Comparison of ENCODE assay signal across 1 cellular context in the genomic region with DNA sequence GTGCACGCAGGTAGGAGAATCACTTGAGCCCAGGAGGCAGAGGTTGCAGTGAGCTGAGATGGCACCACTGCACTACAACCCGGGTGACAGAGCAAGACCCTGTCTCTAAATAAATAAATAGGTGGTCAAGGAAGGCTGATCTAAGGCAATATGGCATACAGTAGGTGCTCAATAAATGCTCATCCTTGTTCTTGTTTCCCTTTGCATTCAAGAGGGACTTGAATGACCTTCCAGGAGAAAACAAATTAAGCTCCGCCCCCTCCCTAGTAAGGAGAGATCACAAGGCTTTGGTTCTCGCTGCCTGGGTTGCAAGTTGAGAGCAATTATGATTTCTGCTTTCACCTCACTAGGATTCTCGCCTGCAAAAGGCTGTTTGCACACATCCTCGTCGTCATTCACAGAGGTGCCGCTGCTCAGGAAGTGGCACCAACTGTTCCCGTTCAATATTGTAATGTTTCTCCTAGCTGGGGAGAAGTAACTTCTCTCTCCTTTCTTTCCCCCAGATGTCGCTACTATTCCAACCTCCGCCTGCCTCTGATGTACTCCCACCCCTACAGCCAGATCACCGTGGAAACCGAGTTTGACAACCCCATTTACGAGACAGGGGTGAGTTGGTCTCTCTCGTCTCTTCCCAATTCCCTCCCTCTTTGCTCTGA.
TF ChIP-seq lines count a peak whose summit lies in the region.

No MANE protein-coding gene starts in this region.

TF ChIP-seq in GM23338, 12 proteins besides CTCF, POLR2A, EP300 and RAD21 (continued from another document):
- no peak for TF ChIP-seq ZNF114 (CRISPR knock-in tag; IDR thresholded peaks at IDR 0.05)
- TF ChIP-seq, protein P1, sequence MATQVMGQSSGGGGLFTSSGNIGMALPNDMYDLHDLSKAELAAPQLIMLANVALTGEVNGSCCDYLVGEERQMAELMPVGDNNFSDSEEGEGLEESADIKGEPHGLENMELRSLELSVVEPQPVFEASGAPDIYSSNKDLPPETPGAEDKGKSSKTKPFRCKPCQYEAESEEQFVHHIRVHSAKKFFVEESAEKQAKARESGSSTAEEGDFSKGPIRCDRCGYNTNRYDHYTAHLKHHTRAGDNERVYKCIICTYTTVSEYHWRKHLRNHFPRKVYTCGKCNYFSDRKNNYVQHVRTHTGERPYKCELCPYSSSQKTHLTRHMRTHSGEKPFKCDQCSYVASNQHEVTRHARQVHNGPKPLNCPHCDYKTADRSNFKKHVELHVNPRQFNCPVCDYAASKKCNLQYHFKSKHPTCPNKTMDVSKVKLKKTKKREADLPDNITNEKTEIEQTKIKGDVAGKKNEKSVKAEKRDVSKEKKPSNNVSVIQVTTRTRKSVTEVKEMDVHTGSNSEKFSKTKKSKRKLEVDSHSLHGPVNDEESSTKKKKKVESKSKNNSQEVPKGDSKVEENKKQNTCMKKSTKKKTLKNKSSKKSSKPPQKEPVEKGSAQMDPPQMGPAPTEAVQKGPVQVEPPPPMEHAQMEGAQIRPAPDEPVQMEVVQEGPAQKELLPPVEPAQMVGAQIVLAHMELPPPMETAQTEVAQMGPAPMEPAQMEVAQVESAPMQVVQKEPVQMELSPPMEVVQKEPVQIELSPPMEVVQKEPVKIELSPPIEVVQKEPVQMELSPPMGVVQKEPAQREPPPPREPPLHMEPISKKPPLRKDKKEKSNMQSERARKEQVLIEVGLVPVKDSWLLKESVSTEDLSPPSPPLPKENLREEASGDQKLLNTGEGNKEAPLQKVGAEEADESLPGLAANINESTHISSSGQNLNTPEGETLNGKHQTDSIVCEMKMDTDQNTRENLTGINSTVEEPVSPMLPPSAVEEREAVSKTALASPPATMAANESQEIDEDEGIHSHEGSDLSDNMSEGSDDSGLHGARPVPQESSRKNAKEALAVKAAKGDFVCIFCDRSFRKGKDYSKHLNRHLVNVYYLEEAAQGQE (IDR thresholded peaks at IDR 0.05; ENCODE audit: unreplicated experiment), result no peak
- TF ChIP-seq, protein P2, sequence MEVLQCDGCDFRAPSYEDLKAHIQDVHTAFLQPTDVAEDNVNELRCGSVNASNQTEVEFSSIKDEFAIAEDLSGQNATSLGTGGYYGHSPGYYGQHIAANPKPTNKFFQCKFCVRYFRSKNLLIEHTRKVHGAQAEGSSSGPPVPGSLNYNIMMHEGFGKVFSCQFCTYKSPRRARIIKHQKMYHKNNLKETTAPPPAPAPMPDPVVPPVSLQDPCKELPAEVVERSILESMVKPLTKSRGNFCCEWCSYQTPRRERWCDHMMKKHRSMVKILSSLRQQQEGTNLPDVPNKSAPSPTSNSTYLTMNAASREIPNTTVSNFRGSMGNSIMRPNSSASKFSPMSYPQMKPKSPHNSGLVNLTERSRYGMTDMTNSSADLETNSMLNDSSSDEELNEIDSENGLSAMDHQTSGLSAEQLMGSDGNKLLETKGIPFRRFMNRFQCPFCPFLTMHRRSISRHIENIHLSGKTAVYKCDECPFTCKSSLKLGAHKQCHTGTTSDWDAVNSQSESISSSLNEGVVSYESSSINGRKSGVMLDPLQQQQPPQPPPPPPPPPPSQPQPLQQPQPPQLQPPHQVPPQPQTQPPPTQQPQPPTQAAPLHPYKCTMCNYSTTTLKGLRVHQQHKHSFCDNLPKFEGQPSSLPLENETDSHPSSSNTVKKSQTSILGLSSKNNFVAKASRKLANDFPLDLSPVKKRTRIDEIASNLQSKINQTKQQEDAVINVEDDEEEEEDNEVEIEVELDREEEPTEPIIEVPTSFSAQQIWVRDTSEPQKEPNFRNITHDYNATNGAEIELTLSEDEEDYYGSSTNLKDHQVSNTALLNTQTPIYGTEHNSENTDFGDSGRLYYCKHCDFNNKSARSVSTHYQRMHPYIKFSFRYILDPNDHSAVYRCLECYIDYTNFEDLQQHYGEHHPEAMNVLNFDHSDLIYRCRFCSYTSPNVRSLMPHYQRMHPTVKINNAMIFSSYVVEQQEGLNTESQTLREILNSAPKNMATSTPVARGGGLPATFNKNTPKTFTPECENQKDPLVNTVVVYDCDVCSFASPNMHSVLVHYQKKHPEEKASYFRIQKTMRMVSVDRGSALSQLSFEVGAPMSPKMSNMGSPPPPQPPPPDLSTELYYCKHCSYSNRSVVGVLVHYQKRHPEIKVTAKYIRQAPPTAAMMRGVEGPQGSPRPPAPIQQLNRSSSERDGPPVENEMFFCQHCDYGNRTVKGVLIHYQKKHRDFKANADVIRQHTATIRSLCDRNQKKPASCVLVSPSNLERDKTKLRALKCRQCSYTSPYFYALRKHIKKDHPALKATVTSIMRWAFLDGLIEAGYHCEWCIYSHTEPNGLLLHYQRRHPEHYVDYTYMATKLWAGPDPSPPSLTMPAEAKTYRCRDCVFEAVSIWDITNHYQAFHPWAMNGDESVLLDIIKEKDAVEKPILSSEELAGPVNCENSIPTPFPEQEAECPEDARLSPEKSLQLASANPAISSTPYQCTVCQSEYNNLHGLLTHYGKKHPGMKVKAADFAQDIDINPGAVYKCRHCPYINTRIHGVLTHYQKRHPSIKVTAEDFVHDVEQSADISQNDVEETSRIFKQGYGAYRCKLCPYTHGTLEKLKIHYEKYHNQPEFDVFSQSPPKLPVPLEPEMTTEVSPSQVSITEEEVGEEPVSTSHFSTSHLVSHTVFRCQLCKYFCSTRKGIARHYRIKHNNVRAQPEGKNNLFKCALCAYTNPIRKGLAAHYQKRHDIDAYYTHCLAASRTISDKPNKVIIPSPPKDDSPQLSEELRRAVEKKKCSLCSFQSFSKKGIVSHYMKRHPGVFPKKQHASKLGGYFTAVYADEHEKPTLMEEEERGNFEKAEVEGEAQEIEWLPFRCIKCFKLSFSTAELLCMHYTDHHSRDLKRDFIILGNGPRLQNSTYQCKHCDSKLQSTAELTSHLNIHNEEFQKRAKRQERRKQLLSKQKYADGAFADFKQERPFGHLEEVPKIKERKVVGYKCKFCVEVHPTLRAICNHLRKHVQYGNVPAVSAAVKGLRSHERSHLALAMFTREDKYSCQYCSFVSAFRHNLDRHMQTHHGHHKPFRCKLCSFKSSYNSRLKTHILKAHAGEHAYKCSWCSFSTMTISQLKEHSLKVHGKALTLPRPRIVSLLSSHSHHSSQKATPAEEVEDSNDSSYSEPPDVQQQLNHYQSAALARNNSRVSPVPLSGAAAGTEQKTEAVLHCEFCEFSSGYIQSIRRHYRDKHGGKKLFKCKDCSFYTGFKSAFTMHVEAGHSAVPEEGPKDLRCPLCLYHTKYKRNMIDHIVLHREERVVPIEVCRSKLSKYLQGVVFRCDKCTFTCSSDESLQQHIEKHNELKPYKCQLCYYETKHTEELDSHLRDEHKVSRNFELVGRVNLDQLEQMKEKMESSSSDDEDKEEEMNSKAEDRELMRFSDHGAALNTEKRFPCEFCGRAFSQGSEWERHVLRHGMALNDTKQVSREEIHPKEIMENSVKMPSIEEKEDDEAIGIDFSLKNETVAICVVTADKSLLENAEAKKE (CRISPR knock-in tag; IDR thresholded peaks at IDR 0.05), result no peak
- TF ChIP-seq CREB1 (CRISPR knock-in tag; IDR thresholded peaks at IDR 0.05; ENCODE audit: low read depth), result no peak
- TF ChIP-seq EZH2phosphoT487 (IDR thresholded peaks at IDR 0.05; ENCODE audit: unreplicated experiment), result no peak
- TF ChIP-seq STAT1 (IDR thresholded peaks at IDR 0.05; ENCODE audit: unreplicated experiment), result no peak
- no peak for TF ChIP-seq EZH2 (IDR thresholded peaks at IDR 0.05; ENCODE audit: low read depth, unreplicated experiment)
- TF ChIP-seq NANOG (IDR thresholded peaks at IDR 0.05; ENCODE audit: borderline replicate concordance), result no peak
- TF ChIP-seq JUNB (IDR thresholded peaks at IDR 0.05; ENCODE audit: unreplicated experiment), result no peak
TF ChIP-seq in GM23338: peak in this region for 0.
